ENCODE assay signal across 30 cellular contexts in genomic region chr9:14957054-14957453, GRCh38. TPM values are rescaled to one million over a fixed set of nuclear protein-coding genes. Genes with fewer than 3 reads are reported as not detected.
"Had no signal": no experiment of that assay in that cellular context is flagged by ENCODE, and none has a peak within 500 bp of the region (broad histone marks: within the 10 kb centered on the region; RNA-seq: fewer than 3 reads in every experiment).

No MANE protein-coding gene starts in this region.

- ATAC-seq: activated CD8-positive, alpha-beta T cell treated with anti-CD3 and anti-CD28 coated beads for 36 hours; activated T-cell treated with anti-CD3 and anti-CD28 coated beads, Interleukin-2, amount 50 U/mL, for 72 hours; activated T-helper 17 cell treated with anti-CD3 and anti-CD28 coated beads, Interleukin-2, amount 50 U/mL, for 72 hours had no signal

- H3K27ac ChIP-seq: brain microvascular endothelial cell, KMS-11, PC-9, RWPE1, SJCRH30 had no signal

- H3K27me3 ChIP-seq: brain microvascular endothelial cell, SJCRH30 had no signal

- H2AFZ ChIP-seq: PC-9 had no signal

- H3K4me1 ChIP-seq: SJCRH30 had no signal

- H3K9ac ChIP-seq: KMS-11, SK-N-SH had no signal

- DNase-seq: activated CD4-positive, alpha-beta T cell treated with anti-CD3 and anti-CD28 coated beads, Interleukin-2, amount 10 ng/mL, durations not matched to agents 24 days and 14 days; activated CD4-positive, alpha-beta T cell treated with anti-CD3 and anti-CD28 coated beads, Interleukin-2, amount 50 U/mL, for 4 hours; activated CD8-positive, alpha-beta T cell treated with anti-CD3 and anti-CD28 coated beads for 36 hours; activated effector memory CD4-positive, alpha-beta T cell treated with anti-CD3 and anti-CD28 coated beads, Interleukin-2, amount 50 U/mL, for 16 hours; activated naive CD4-positive, alpha-beta T cell; activated naive CD4-positive, alpha-beta T cell treated with anti-CD3 and anti-CD28 coated beads, Interleukin-2, amount 50 U/mL, for 16 hours; activated naive CD8-positive, alpha-beta T cell treated with anti-CD3 and anti-CD28 coated beads for 36 hours; activated T-cell treated with anti-CD3 and anti-CD28 coated beads, Interleukin-2, amount 50 U/mL, for 1 hour; activated T-cell treated with anti-CD3 and anti-CD28 coated beads, Interleukin-2, amount 50 U/mL, for 72 hours; amniotic stem cell; aorta; brain microvascular endothelial cell; MM.1S; MV-4-11; NCI-H1092; NCI-H1436 treated with DMSO at 0.1 percent for 48 hours; NCI-H1694 treated with DMSO at 0.1 percent for 48 hours; NCI-H2029; NCI-H345; NCI-H524 treated with DMSO at 0.1 percent for 48 hours; PC-9; SHP77; SJCRH30; SK-N-SH had no signal

- H3K9me3 ChIP-seq: SJCRH30, SK-N-SH had no signal

- H3K4me3 ChIP-seq: PC-9, SJCRH30 had no signal

- H3K4me2 ChIP-seq: KMS-11, PC-9, SK-N-SH had no signal

- H3K36me3 ChIP-seq: brain microvascular endothelial cell, SJCRH30 had no signal

RNA-seq across cellular contexts. Expression of gene FREM1, which starts 46.8 kb away (rescaled TPM):
- total RNA-seq: activated CD4-positive, alpha-beta T cell treated with anti-CD3 and anti-CD28 coated beads, Interleukin-2, amount 10 ng/mL, durations not matched to agents 24 days and 14 days; activated CD8-positive, alpha-beta memory T cell treated with anti-CD3 and anti-CD28 coated beads for 36 hours; activated CD8-positive, alpha-beta T cell treated with anti-CD3 and anti-CD28 coated beads for 36 hours; activated naive CD8-positive, alpha-beta T cell treated with anti-CD3 and anti-CD28 coated beads for 36 hours; activated T-cell treated with anti-CD3 and anti-CD28 coated beads, Interleukin-2, amount 50 U/mL, for 72 hours; NCI-H460; OCI-LY7 had no signal
